Comparison of ENCODE assay signal across 32 cellular contexts in genomic region chr19:38717855-38718254, GRCh38. TPM values are rescaled to one million over a fixed set of nuclear protein-coding genes. Genes with fewer than 3 reads are reported as not detected.
DNase-seq lines count a peak whose midpoint lies in the region; ATAC-seq and TF ChIP-seq lines count a peak whose summit lies in the region.
"Had no signal": no experiment of that assay in that cellular context is flagged by ENCODE, and none has a peak within 500 bp of the region (broad histone marks: within the 10 kb centered on the region; RNA-seq: fewer than 3 reads in every experiment).

No MANE protein-coding gene starts in this region.

- peaks cover 33% of the 10 kb centered on the region for H3K36me3 ChIP-seq in GM23338 (ENCODE audit: insufficient read depth)
- peaks cover 73 to 99% (median 96%) of the 10 kb centered on the region in 4 donors for H3K36me3 ChIP-seq in esophagus muscularis mucosa
- H3K36me3 ChIP-seq in stomach: peaks cover 75 to 100% (median 99%) of the 10 kb centered on the region in 4 donors
- H3K36me3 ChIP-seq: ovary had no signal

- H3K4me2 ChIP-seq in GM23338: no peak overlapping the region
- H3K4me2 ChIP-seq: BLaER1 had no signal

- peaks cover 2% of the 10 kb centered on the region for H4K20me1 ChIP-seq in GM23338 (replicated peaks; ENCODE audit: insufficient read depth)
- H4K20me1 ChIP-seq: BLaER1 had no signal

- POLR2A ChIA-PET in RWPE1 (lab: Yijun Ruan, JAX; ENCODE audit: low non-redundant PET): no interaction called here

- 0 out of 3 replicates have a peak, but pooled peaks cover 2% of the 10 kb centered on the region for H3K4me1 Mint-ChIP-seq in GM23338
- peaks cover 10% of the 10 kb centered on the region for H3K4me1 Mint-ChIP-seq in stimulated activated memory B cell treated with anti-CD40 and anti-IgM and Interleukin-4, amounts not matched to agents 10 μg/mL and 1 μg/mL and 100 μg/mL, for 72 hours
- H3K4me1 Mint-ChIP-seq: activated naive CD4-positive, alpha-beta T cell treated with anti-CD3 and anti-CD28 coated beads, Interleukin-2, amount 50 U/mL, for 24 hours; IgD-negative memory B cell had no signal

- H3K79me2 ChIP-seq in GM23338 (replicated peaks; ENCODE audit: insufficient read depth): no peaks in the 10 kb centered on the region

- no peak overlapping the region for H3K27ac Mint-ChIP-seq in GM23338
- H3K27ac Mint-ChIP-seq in stimulated activated memory B cell treated with anti-CD40 and anti-IgM and Interleukin-4, amounts not matched to agents 10 μg/mL and 1 μg/mL and 100 μg/mL, for 72 hours: no peak overlapping the region
- H3K27ac Mint-ChIP-seq: activated CD4-positive, alpha-beta memory T cell treated with anti-CD3 and anti-CD28 coated beads for 36 hours; activated naive CD4-positive, alpha-beta T cell treated with anti-CD3 and anti-CD28 coated beads, Interleukin-2, amount 50 U/mL, for 24 hours; IgD-negative memory B cell; natural killer cell; stimulated activated naive B cell treated with anti-CD40 and anti-IgM and Interleukin-4, amounts not matched to agents 10 μg/mL and 1 μg/mL and 100 μg/mL, for 72 hours had no signal

- no peaks in the 10 kb centered on the region for H3K9me3 Mint-ChIP-seq in GM23338
- no peaks in the 10 kb centered on the region for H3K9me3 Mint-ChIP-seq in stimulated activated memory B cell treated with anti-CD40 and anti-IgM and Interleukin-4, amounts not matched to agents 10 μg/mL and 1 μg/mL and 100 μg/mL, for 72 hours
- H3K9me3 Mint-ChIP-seq: activated CD4-positive, alpha-beta memory T cell treated with anti-CD3 and anti-CD28 coated beads for 36 hours; activated naive CD4-positive, alpha-beta T cell treated with anti-CD3 and anti-CD28 coated beads, Interleukin-2, amount 50 U/mL, for 24 hours; IgD-negative memory B cell; natural killer cell; stimulated activated naive B cell treated with anti-CD40 and anti-IgM and Interleukin-4, amounts not matched to agents 10 μg/mL and 1 μg/mL and 100 μg/mL, for 72 hours had no signal

- H3K4me3 Mint-ChIP-seq in GM23338: no peak overlapping the region
- H3K4me3 Mint-ChIP-seq in stimulated activated memory B cell treated with anti-CD40 and anti-IgM and Interleukin-4, amounts not matched to agents 10 μg/mL and 1 μg/mL and 100 μg/mL, for 72 hours: no peak overlapping the region
- H3K4me3 Mint-ChIP-seq: activated CD4-positive, alpha-beta memory T cell treated with anti-CD3 and anti-CD28 coated beads for 36 hours; activated naive CD4-positive, alpha-beta T cell treated with anti-CD3 and anti-CD28 coated beads, Interleukin-2, amount 50 U/mL, for 24 hours; IgD-negative memory B cell; natural killer cell; stimulated activated naive B cell treated with anti-CD40 and anti-IgM and Interleukin-4, amounts not matched to agents 10 μg/mL and 1 μg/mL and 100 μg/mL, for 72 hours had no signal

- H3K27ac ChIP-seq in GM23338 (ENCODE audit: low read depth): 0 out of 2 replicates have a peak overlapping the region, but pooled peaks have one; percentile 50
- peak overlapping the region; percentile 84 for H3K27ac ChIP-seq in RWPE1
- H3K27ac ChIP-seq in esophagus muscularis mucosa (replicated peaks in 1 of 4): peak overlapping the region; percentile 62 to 98 (median 76)
- peak overlapping the region in 3 of 5 donors; percentile 78 to 88 (median 86) for H3K27ac ChIP-seq in stomach
- H3K27ac ChIP-seq: BLaER1, ovary, testis had no signal

- TF ChIP-seq EP300 in esophagus muscularis mucosa (IDR thresholded peaks at IDR 0.05): no peak
- TF ChIP-seq EP300 in stomach (IDR thresholded peaks at IDR 0.05): no peak

- DNase-seq in GM23338 (ENCODE audit: low spot score): no peak
- DNase-seq in RWPE1 (ENCODE audit: low spot score): no peak
- no peak for DNase-seq in esophagus muscularis mucosa (ENCODE audit: extremely low spot score)
- no peak for DNase-seq in stomach
- no peak for DNase-seq in dedifferentiated amniotic fluid mesenchymal stem cell (ENCODE audit: extremely low spot score)
- DNase-seq in NCI-H345 treated with DMSO at 0.1 percent for 48 hours (lab: John Stamatoyannopoulos, UW; ENCODE audit: unreplicated experiment): no peak
- DNase-seq: activated CD4-positive, alpha-beta memory T cell treated with anti-CD3 and anti-CD28 coated beads for 36 hours; activated CD8-positive, alpha-beta memory T cell treated with anti-CD3 and anti-CD28 coated beads, Interleukin-2, amount 50 U/mL, for 4 hours; anterior cingulate cortex; central memory CD4-positive, alpha-beta T cell; glutamatergic neuron; kidney; natural killer cell; NCI-H1092 treated with DMSO at 0.1 percent for 48 hours; NCI-H187 treated with DMSO at 0.1 percent for 48 hours; NCI-H69; ovary; retina; stimulated activated CD4-positive, alpha-beta T cell treated with anti-CD3 and anti-CD28 coated beads, Interleukin-4, amount 100 ng/mL, for 24 hours; stimulated activated naive B cell treated with anti-CD40 and anti-IgM and Interleukin-4, amounts not matched to agents 10 μg/mL and 1 μg/mL and 100 μg/mL, for 72 hours; testis had no signal

- H3K36me3 Mint-ChIP-seq in GM23338 (ENCODE audit: low read depth): peaks cover 68% of the 10 kb centered on the region
- peaks cover 52% of the 10 kb centered on the region for H3K36me3 Mint-ChIP-seq in stimulated activated memory B cell treated with anti-CD40 and anti-IgM and Interleukin-4, amounts not matched to agents 10 μg/mL and 1 μg/mL and 100 μg/mL, for 72 hours
- H3K36me3 Mint-ChIP-seq: IgD-negative memory B cell, natural killer cell had no signal

- H3K4me3 ChIP-seq in GM23338 (no peak overlapping the region), esophagus muscularis mucosa (no peak overlapping the region), stomach (no peak overlapping the region)
- H3K4me3 ChIP-seq: BLaER1, lung, ovary, testis had no signal

- no peaks in the 10 kb centered on the region for H3K27me3 ChIP-seq in GM23338 (ENCODE audit: insufficient read depth)
- H3K27me3 ChIP-seq in esophagus muscularis mucosa: no peaks in the 10 kb centered on the region
- H3K27me3 ChIP-seq in stomach: no peaks in the 10 kb centered on the region
- H3K27me3 ChIP-seq: BLaER1, ovary, testis had no signal

- no peaks in the 10 kb centered on the region for H3K4me1 ChIP-seq in GM23338 (ENCODE audit: insufficient read depth)
- peaks cover 79 to 92% (median 85%) of the 10 kb centered on the region in 4 donors for H3K4me1 ChIP-seq in esophagus muscularis mucosa
- H3K4me1 ChIP-seq in stomach: peaks cover 50 to 86% (median 73%) of the 10 kb centered on the region in 4 donors

- H3K27me3 Mint-ChIP-seq in GM23338 (ENCODE audit: insufficient read depth, low read depth, poor library complexity): peaks cover 19% of the 10 kb centered on the region
- no peaks in the 10 kb centered on the region for H3K27me3 Mint-ChIP-seq in stimulated activated memory B cell treated with anti-CD40 and anti-IgM and Interleukin-4, amounts not matched to agents 10 μg/mL and 1 μg/mL and 100 μg/mL, for 72 hours
- H3K27me3 Mint-ChIP-seq: activated CD4-positive, alpha-beta memory T cell treated with anti-CD3 and anti-CD28 coated beads for 36 hours; activated naive CD4-positive, alpha-beta T cell treated with anti-CD3 and anti-CD28 coated beads, Interleukin-2, amount 50 U/mL, for 24 hours; IgD-negative memory B cell; stimulated activated naive B cell treated with anti-CD40 and anti-IgM and Interleukin-4, amounts not matched to agents 10 μg/mL and 1 μg/mL and 100 μg/mL, for 72 hours had no signal

- H3K9me2 ChIP-seq in GM23338 (ENCODE audit: insufficient read depth): no peaks in the 10 kb centered on the region

- TF ChIP-seq CTCF in GM23338 (conservative IDR thresholded peaks at IDR 0.05; ENCODE audit: low read depth in 2 of 2) (no peak), RWPE1 (conservative IDR thresholded peaks at IDR 0.05; ENCODE audit: low read depth) (no peak), esophagus muscularis mucosa (IDR thresholded peaks at IDR 0.05) (no peak), stomach (IDR thresholded peaks at IDR 0.05) (no peak)

- H3F3A ChIP-seq in GM23338 (replicated peaks; ENCODE audit: low read depth): 0 out of 2 replicates have a peak, but pooled peaks cover 3% of the 10 kb centered on the region

- CTCF ChIA-PET in RWPE1 (lab: Yijun Ruan, JAX): no interaction called here

- intact Hi-C loops in esophagus muscularis mucosa (cut with DNase I) (no loop called here), stomach (cut with DNase I; ENCODE audit: low total_unique reads) (no loop called here)

- no peak overlapping the region for H2AFZ ChIP-seq in GM23338

- H3K9me3 ChIP-seq in esophagus muscularis mucosa: no peaks in the 10 kb centered on the region
- H3K9me3 ChIP-seq in stomach: no peaks in the 10 kb centered on the region
- H3K9me3 ChIP-seq: BLaER1, ovary, testis had no signal

- ATAC-seq in GM23338: no peak
- ATAC-seq in stimulated activated memory B cell treated with anti-CD40 and anti-IgM and Interleukin-4, amounts not matched to agents 10 μg/mL and 1 μg/mL and 100 μg/mL, for 72 hours: no peak
- ATAC-seq: activated CD4-positive, CD25-positive, alpha-beta regulatory T cell treated with anti-CD3 and anti-CD28 coated beads, Interleukin-2, amount 50 U/mL, for 24 hours; natural killer cell; stimulated activated naive B cell treated with anti-CD40 and anti-IgM and Interleukin-4, amounts not matched to agents 10 μg/mL and 1 μg/mL and 100 μg/mL, for 72 hours had no signal

- TF ChIP-seq POLR2A in esophagus muscularis mucosa (IDR thresholded peaks at IDR 0.05; ENCODE audit: low read depth) (no peak), stomach (IDR thresholded peaks at IDR 0.05) (no peak)

- WGBS in esophagus muscularis mucosa: 89% methylated on average over 11 of the region's 11 CpGs
- WGBS in stomach, 5 donors: 86 to 97% (median 89%) methylated on average over 6 to 11 of the region's 11 CpGs

TF ChIP-seq in GM23338, 12 proteins besides CTCF, POLR2A, EP300 and RAD21 (continues in another document):
- no peak for TF ChIP-seq EZH2phosphoT487 (IDR thresholded peaks at IDR 0.05; ENCODE audit: unreplicated experiment)
- TF ChIP-seq ZNF114 (CRISPR knock-in tag; IDR thresholded peaks at IDR 0.05): no peak
- no peak for TF ChIP-seq NANOG (IDR thresholded peaks at IDR 0.05; ENCODE audit: borderline replicate concordance)

RNA-seq across cellular contexts. Expression of gene CAPN12, which starts 26.4 kb away (rescaled TPM):
- total RNA-seq in GM23338 (2014; rRNA removed; shearing (Covaris generic)): 8.0 and 20.5 TPM in 2 replicates
- polyA plus RNA-seq in GM23338 (2016; fragmentation: Nextera tagmentation; extraction: Ambion mirVana) (19.1 and 21.8 TPM in 2 replicates), stomach (10 to 100 TPM in 2 of 3 donors, 1 to 10 TPM in 1; 3.4 to 16.9 (median 16.3) TPM)
- total RNA-seq in esophagus muscularis mucosa (1 to 10 TPM in 3 of 4 donors, under 1 TPM in 1; 0.83 to 2.1 (median 1.6) TPM), stomach (10 to 100 TPM in 1 of 5 donors, 1 to 10 TPM in 4; 1.2 to 33.3 (median 4.8) TPM)
- total RNA-seq: endothelial cell of umbilical vein, H4 had no signal

RNA-seq across cellular contexts. Expression of gene LGALS7, which starts 55.5 kb away (rescaled TPM):
- not detected in 2 replicates for total RNA-seq in GM23338 (2014; rRNA removed; shearing (Covaris generic))
- polyA plus RNA-seq in GM23338 (2016; fragmentation: Nextera tagmentation; extraction: Ambion mirVana) (1.6 and 4.8 TPM in 2 replicates), stomach (1,000 to 10,000 TPM in 1 of 3 donors, 1 to 10 TPM in 1, not detected in 1; 1.7 to 1,381 TPM)
- total RNA-seq in esophagus muscularis mucosa (not detected), stomach (1 to 10 TPM in 1 of 5 donors, not detected in 4; 2.0 TPM)
- total RNA-seq: activated CD4-positive, alpha-beta memory T cell treated with anti-CD3 and anti-CD28 coated beads for 36 hours; endothelial cell of umbilical vein; H4; mononuclear cell; natural killer cell; T-helper 1 cell treated with Interleukin-12 subunit alpha and Interleukin-12 subunit beta and Interleukin-4 antibody, amounts not matched to agents 30 ng/mL and 1 ng/mL, for 36 hours; testis had no signal
- polyA plus RNA-seq: AG04450, endothelial cell of umbilical vein, IgD-negative memory B cell had no signal
